ENCODE assay signal across 23 cellular contexts in genomic region chr7:18574235-18574540, GRCh38.
"Had no signal": no experiment of that assay in that cellular context is flagged by ENCODE, and none has a peak within 500 bp of the region (broad histone marks: within the 10 kb centered on the region; RNA-seq: fewer than 3 reads in every experiment).

No MANE protein-coding gene starts in this region.

- DNase-seq: Kasumi-1, MM.1S, NCI-H1092 treated with DMSO at 0.1 percent for 48 hours, NCI-H1436, NCI-H187, NCI-H2029, NCI-H2081 treated with DMSO at 0.1 percent for 48 hours, NCI-H2171, NCI-H226, NCI-H446, NCI-H510A, NCI-H524 treated with DMSO at 0.1 percent for 48 hours, NCI-H69, NCI-H774, PC-3, SHP77, SK-N-SH, SW 1271 had no signal

- H3K9ac ChIP-seq: KMS-11, SK-N-SH had no signal

- H3K4me3 ChIP-seq: K562 had no signal

- H3K4me2 ChIP-seq: KMS-11, SK-N-SH had no signal

- H3K27me3 Mint-ChIP-seq: IgD-negative memory B cell had no signal

- H3K9me3 ChIP-seq: SK-N-SH had no signal

- H3K9me3 Mint-ChIP-seq: IgD-negative memory B cell had no signal

- ATAC-seq: K562, Panc1, PC-3 had no signal

- H3K27ac ChIP-seq: KMS-11, RWPE1 had no signal
